ENCODE assay signal across 13 cellular contexts in genomic region chrX:153952373-153953026, GRCh38. TPM values are rescaled to one million over a fixed set of nuclear protein-coding genes. Genes with fewer than 3 reads are reported as not detected.
DNase-seq lines count a peak whose midpoint lies in the region; ATAC-seq and TF ChIP-seq lines count a peak whose summit lies in the region.
"Had no signal": no experiment of that assay in that cellular context is flagged by ENCODE, and none has a peak within 500 bp of the region (broad histone marks: within the 10 kb centered on the region; RNA-seq: fewer than 3 reads in every experiment).

No MANE protein-coding gene starts in this region.

- H3K4ac ChIP-seq in neuronal stem cell (ENCODE audit: low read length), result no peak overlapping the region

- no peak overlapping the region for H2BK15ac ChIP-seq in neuronal stem cell (ENCODE audit: low read length)

- TF ChIP-seq CTCF in cardiac muscle cell (IDR thresholded peaks at IDR 0.05; ENCODE audit: low read depth, low read length), result no peak
- no peak for TF ChIP-seq CTCF in dorsolateral prefrontal cortex (IDR thresholded peaks at IDR 0.05 in 54 of 56, conservative IDR thresholded peaks at IDR 0.05 in 2 of 56; ENCODE audit: low read depth in 1 of 56, partially characterized antibody in 56 of 56)
- TF ChIP-seq CTCF in type B pancreatic cell (conservative IDR thresholded peaks at IDR 0.05), result no peak

- H3K9me3 ChIP-seq in cardiac muscle cell (ENCODE audit: low read depth), result no peaks in the 10 kb centered on the region
- H3K9me3 ChIP-seq in neuronal stem cell (replicated peaks in 1 of 2; ENCODE audit: control insufficient read depth in 2 of 2, insufficient read depth in 1 of 2, low read depth in 1 of 2, low read length in 2 of 2), result no peaks in the 10 kb centered on the region

- H4K91ac ChIP-seq in neuronal stem cell (ENCODE audit: low read depth, low read length, poor library complexity), result no peak overlapping the region

- no peak overlapping the region for H3K18ac ChIP-seq in neuronal stem cell (ENCODE audit: low read length)

- no peaks in the 10 kb centered on the region for H3K9me3 Mint-ChIP-seq in type B pancreatic cell
- H3K9me3 Mint-ChIP-seq: activated naive CD4-positive, alpha-beta T cell treated with anti-CD3 and anti-CD28 coated beads, Interleukin-2, amount 10 ng/mL, durations not matched to agents 7 days and 5 days; CD8-positive, alpha-beta T cell; naive B cell had no signal

- no CpG with 5 or more reads among the region's 32 CpGs for WGBS in neuronal stem cell (ENCODE audit: extremely low coverage in 2 of 2, insufficient read length in 2 of 2, insufficient replicate concordance in 1 of 2), 2 donors

- H3K14ac ChIP-seq in neuronal stem cell (ENCODE audit: low read length), result no peak overlapping the region

- H3K4me1 Mint-ChIP-seq in type B pancreatic cell (ENCODE audit: unreplicated experiment), result peaks cover 14% of the 10 kb centered on the region

- intact Hi-C loops in cardiac septum (cut with DNase I) (loop anchor here (2.0 kb wide), 1 partner anchor 190 kb away; no protein-coding TSS in a partner anchor), dorsolateral prefrontal cortex (cut with DNase I) (loop anchor here (2.0 to 10.0 kb wide), 5 partner anchors 188 to 995 kb away; partner anchors contain the start of gene PLXNB3 (in 1 of the 2))

- no peak overlapping the region for H4K8ac ChIP-seq in neuronal stem cell (ENCODE audit: low read depth, low read length)

- H3K27me3 ChIP-seq in cardiac muscle cell (no peaks in the 10 kb centered on the region), dorsolateral prefrontal cortex (peaks cover 0 to 32% (median 0%) of the 10 kb centered on the region in 45 donors), neuronal stem cell (ENCODE audit: control insufficient read depth in 3 of 3, insufficient read depth in 3 of 3, low read depth in 1 of 3, low read length in 3 of 3) (no peaks in the 10 kb centered on the region)

- peak overlapping the region; percentile 21 for H3K9ac ChIP-seq in neuronal stem cell (ENCODE audit: low read depth, low read length, poor library complexity)
- H3K9ac ChIP-seq: parathyroid adenoma had no signal

- ATAC-seq in GM19324 (IDR thresholded peaks at IDR 0.05; ENCODE audit: low FRiP score, unreplicated experiment), result no peak

- no peak overlapping the region for H3K23ac ChIP-seq in neuronal stem cell (ENCODE audit: low read depth, low read length, poor library complexity)

- peaks cover 6% of the 10 kb centered on the region for H3K79me1 ChIP-seq in neuronal stem cell (ENCODE audit: low read depth, low read length)

- no peak overlapping the region for H2AK5ac ChIP-seq in neuronal stem cell (ENCODE audit: low read depth, low read length)

- H3K36me3 ChIP-seq in cardiac muscle cell, result peaks cover 3% of the 10 kb centered on the region
- H3K36me3 ChIP-seq in neuronal stem cell (replicated peaks in 1 of 2; ENCODE audit: control insufficient read depth in 2 of 2, insufficient read depth in 2 of 2, low read length in 2 of 2), result peaks cover 49 to 98% of the 10 kb centered on the region in 2 donors

- H3K27ac Mint-ChIP-seq in type B pancreatic cell, result peak overlapping the region; percentile 51
- H3K27ac Mint-ChIP-seq: CD8-positive, alpha-beta T cell had no signal

- H3K36me3 Mint-ChIP-seq in type B pancreatic cell, result peaks cover 9% of the 10 kb centered on the region

- no peak overlapping the region for H3K4me2 ChIP-seq in neuronal stem cell (ENCODE audit: insufficient read depth, low read length, poor library complexity, severe bottlenecking)

- no peaks in the 10 kb centered on the region for H3K4me1 ChIP-seq in cardiac muscle cell (ENCODE audit: low read depth)
- peaks cover 12 to 17% of the 10 kb centered on the region in 2 donors for H3K4me1 ChIP-seq in neuronal stem cell (ENCODE audit: control insufficient read depth in 2 of 2, insufficient read depth in 1 of 2, low read depth in 1 of 2, low read length in 2 of 2)
- H3K4me1 ChIP-seq: parathyroid adenoma had no signal

- no peaks in the 10 kb centered on the region for H3K27me3 Mint-ChIP-seq in type B pancreatic cell
- H3K27me3 Mint-ChIP-seq: activated naive CD4-positive, alpha-beta T cell treated with anti-CD3 and anti-CD28 coated beads, Interleukin-2, amount 10 ng/mL, durations not matched to agents 7 days and 5 days; naive B cell had no signal

- H2BK120ac ChIP-seq in neuronal stem cell (ENCODE audit: low read depth, low read length), result no peak overlapping the region

- H2AFZ ChIP-seq in neuronal stem cell (ENCODE audit: low read length), result no peak overlapping the region
- H2AFZ ChIP-seq: parathyroid adenoma had no signal

- H3K27ac ChIP-seq in cardiac muscle cell, result peak overlapping the region; percentile 78
- peak overlapping the region in 48 of 59 donors; percentile 14 to 85 (median 66) for H3K27ac ChIP-seq in dorsolateral prefrontal cortex
- H3K27ac ChIP-seq in neuronal stem cell (replicated peaks; ENCODE audit: low read length), result no peak overlapping the region
- H3K27ac ChIP-seq: parathyroid adenoma had no signal

- no peak overlapping the region for H2BK5ac ChIP-seq in neuronal stem cell (ENCODE audit: low read length)

- DNase-seq in cardiac muscle cell (ENCODE audit: low read depth in 1 of 2, low spot score in 1 of 2) (no peak), cardiac septum (ENCODE audit: low spot score) (no peak), dorsolateral prefrontal cortex (no peak), neuronal stem cell (ENCODE audit: low spot score) (no peak), type B pancreatic cell (ENCODE audit: extremely low spot score, unreplicated experiment) (no peak), epidermal melanocyte (ENCODE audit: insufficient read length, low spot score) (no peak), hippocampal formation (lab: John Stamatoyannopoulos, UW) (no peak)
- DNase-seq: GOT3 had no signal

- H2BK12ac ChIP-seq in neuronal stem cell (ENCODE audit: low read length), result no peak overlapping the region

- no peak overlapping the region for H3K4me3 ChIP-seq in cardiac muscle cell
- H3K4me3 ChIP-seq in dorsolateral prefrontal cortex, result peak overlapping the region in 1 of 59 donors; percentile 5
- no peak overlapping the region for H3K4me3 ChIP-seq in neuronal stem cell (ENCODE audit: low read length in 2 of 2)

- no peak overlapping the region for H3K4me3 Mint-ChIP-seq in type B pancreatic cell
- H3K4me3 Mint-ChIP-seq: activated naive CD4-positive, alpha-beta T cell treated with anti-CD3 and anti-CD28 coated beads, Interleukin-2, amount 10 ng/mL, durations not matched to agents 7 days and 5 days; CD8-positive, alpha-beta T cell had no signal

RNA-seq across cellular contexts. Expression of gene RENBP, which starts 8.1 kb away (rescaled TPM):
- total RNA-seq in cardiac muscle cell (5.7 and 12.4 TPM in 2 replicates), cardiac septum (8.6 TPM), dorsolateral prefrontal cortex (10 to 100 TPM in 115 of 120 experiments, 1 to 10 TPM in 5; 8.2 to 34.2 (median 16.9) TPM), type B pancreatic cell (ENCODE audit: low replicate concordance) (4.9 and 6.7 TPM in 2 replicates)
- 7.4 and 8.7 TPM in 2 replicates for polyA plus RNA-seq in cardiac muscle cell
- 4.8 TPM for polyA plus RNA-seq in neuronal stem cell (2013, experiment 1 of 2)
- polyA plus RNA-seq in neuronal stem cell (2013, experiment 2 of 2), result 4.7 TPM

RNA-seq across cellular contexts. Expression of gene NAA10, which starts 17.7 kb away (rescaled TPM):
- total RNA-seq in cardiac muscle cell (90.1 and 127 TPM in 2 replicates), cardiac septum (87.2 TPM), dorsolateral prefrontal cortex (100 to 1,000 TPM in 13 of 120 experiments, 10 to 100 TPM in 107; 57.4 to 119 (median 83.8) TPM), type B pancreatic cell (ENCODE audit: low replicate concordance) (73.8 and 82.7 TPM in 2 replicates)
- polyA plus RNA-seq in cardiac muscle cell, result 163 and 186 TPM in 2 replicates
- 94.9 TPM for polyA plus RNA-seq in neuronal stem cell (2013, experiment 1 of 2)
- 91.4 TPM for polyA plus RNA-seq in neuronal stem cell (2013, experiment 2 of 2)

RNA-seq across cellular contexts. Expression of gene HCFC1, which starts 19.1 kb away (rescaled TPM):
- total RNA-seq in cardiac muscle cell, result 72.7 and 85.6 TPM in 2 replicates
- 21.5 and 30.1 TPM in 2 replicates for polyA plus RNA-seq in cardiac muscle cell
- total RNA-seq in cardiac septum, result 39.5 TPM
- 10 to 100 TPM; 41.2 to 97.5 (median 57.4) TPM for total RNA-seq in dorsolateral prefrontal cortex
- polyA plus RNA-seq in neuronal stem cell (2013, experiment 1 of 2), result 37.0 TPM
- polyA plus RNA-seq in neuronal stem cell (2013, experiment 2 of 2), result 39.4 TPM
- 81.2 and 98.0 TPM in 2 replicates for total RNA-seq in type B pancreatic cell (ENCODE audit: low replicate concordance)

RNA-seq across cellular contexts. Expression of gene TMEM187, which starts 20.1 kb away (rescaled TPM):
- 12.9 and 13.4 TPM in 2 replicates for total RNA-seq in cardiac muscle cell
- 12.9 and 14.6 TPM in 2 replicates for polyA plus RNA-seq in cardiac muscle cell
- 10.6 TPM for total RNA-seq in cardiac septum
- 10 to 100 TPM in 29 of 120 experiments, 1 to 10 TPM in 91; 2.7 to 17.2 (median 8.0) TPM for total RNA-seq in dorsolateral prefrontal cortex
- polyA plus RNA-seq in neuronal stem cell (2013, experiment 1 of 2), result 6.2 TPM
- 6.1 TPM for polyA plus RNA-seq in neuronal stem cell (2013, experiment 2 of 2)
- 14.4 and 15.2 TPM in 2 replicates for total RNA-seq in type B pancreatic cell (ENCODE audit: low replicate concordance)

RNA-seq across cellular contexts. Expression of gene ARHGAP4, which starts 26.4 kb away (rescaled TPM):
- total RNA-seq in cardiac muscle cell, result 20.5 and 47.4 TPM in 2 replicates
- 16.5 and 30.1 TPM in 2 replicates for polyA plus RNA-seq in cardiac muscle cell
- total RNA-seq in cardiac septum, result 22.9 TPM
- 10 to 100 TPM in 106 of 120 experiments, 1 to 10 TPM in 14; 6.4 to 31.6 (median 14.8) TPM for total RNA-seq in dorsolateral prefrontal cortex
- 5.4 TPM for polyA plus RNA-seq in neuronal stem cell (2013, experiment 1 of 2)
- polyA plus RNA-seq in neuronal stem cell (2013, experiment 2 of 2), result 4.9 TPM
- 7.7 and 8.8 TPM in 2 replicates for total RNA-seq in type B pancreatic cell (ENCODE audit: low replicate concordance)
